In genomic region chr5:65721050-65721774, GRCh38 we compare ENCODE assay signal across 8 cellular contexts. TPM values are rescaled to one million over a fixed set of nuclear protein-coding genes. Genes with fewer than 3 reads are reported as not detected.
A peak's percentile ranks its signal among the peaks of the same experiment; 100 is the strongest.
DNase-seq lines count a peak whose midpoint lies in the region; ATAC-seq and TF ChIP-seq lines count a peak whose summit lies in the region.

No MANE protein-coding gene starts in this region.

- peaks cover 3% of the 10 kb centered on the region; the same call in 1 of the 2 replicates for H3K36me3 ChIP-seq in BJ (ENCODE audit: control insufficient read depth, insufficient read depth, low read length)
- peaks cover 20% of the 10 kb centered on the region for H3K36me3 ChIP-seq in OCI-LY3 (replicated peaks; ENCODE audit: low read depth, low read length)

- H3K27ac ChIP-seq in OCI-LY3 (ENCODE audit: low read length) = peak overlapping the region; percentile 71

- TF ChIP-seq CTCF in BJ (IDR thresholded peaks at IDR 0.05; ENCODE audit: insufficient read depth, low read depth, low read length) (no peak), OCI-LY3 (IDR thresholded peaks at IDR 0.05; ENCODE audit: low read depth, low read length) (no peak)

- peak overlapping the region; percentile 75 for H3K4me2 ChIP-seq in OCI-LY3 (ENCODE audit: low read length)

- H4K20me1 ChIP-seq in OCI-LY3 (ENCODE audit: insufficient read depth, low read length) = peaks cover 2% of the 10 kb centered on the region; the same call in 1 of the 2 replicates

- H3K27me3 ChIP-seq in BJ (ENCODE audit: control insufficient read depth, insufficient read depth, low read length) (no peaks in the 10 kb centered on the region), OCI-LY3 (ENCODE audit: low read depth, low read length) (no peaks in the 10 kb centered on the region)

- no peak for DNase-seq in BJ (ENCODE audit: low read depth)
- peak; percentile 58 for DNase-seq in amniotic epithelial cell (ENCODE audit: low read depth)
- DNase-seq in Right ventricle myocardium inferior (ENCODE audit: missing footprints) = peak; percentile 75
- DNase-seq in non-pigmented ciliary epithelial cell (ENCODE audit: low read depth) = peak; percentile 38

- no peaks in the 10 kb centered on the region for H3K9me3 ChIP-seq in OCI-LY3 (ENCODE audit: insufficient read depth, low read length)

- H3K4me3 ChIP-seq in BJ (ENCODE audit: low read depth, low read length) (peak overlapping the region; percentile 98), OCI-LY3 (ENCODE audit: low read length) (peak overlapping the region; percentile 95)

- H3K79me2 ChIP-seq in OCI-LY3 (ENCODE audit: low read length) = peaks cover 55% of the 10 kb centered on the region

- CTCF ChIA-PET in BJ (lab: Yijun Ruan, JAX) = interaction anchor here (0.6 kb wide), 1 partner anchor 246 kb away, joined by 3 read pairs; no protein-coding TSS in a partner anchor

- ATAC-seq in GM18907 (IDR thresholded peaks at IDR 0.05; ENCODE audit: unreplicated experiment) (peak; percentile 30), HG03439 (IDR thresholded peaks at IDR 0.05; ENCODE audit: unreplicated experiment) (peak; percentile 20), Right ventricle myocardium inferior (peak; percentile 63), HG02623 (IDR thresholded peaks at IDR 0.05; ENCODE audit: unreplicated experiment) (no peak)

- H2AFZ ChIP-seq in OCI-LY3 (ENCODE audit: low read depth, low read length) = peak overlapping the region; percentile 71; the same call in 1 of the 2 replicates

- POLR2A ChIA-PET in BJ (lab: Charles Lee) = no interaction called here

- intact Hi-C loops in Right ventricle myocardium inferior (cut with DNase I) = no loop called here

- peak overlapping the region; percentile 89 for H3K9ac ChIP-seq in OCI-LY3 (ENCODE audit: low read length)

- peaks cover 21% of the 10 kb centered on the region for H3K4me1 ChIP-seq in OCI-LY3 (ENCODE audit: low read length)

RNA-seq across cellular contexts. Expression of gene SGTB, which starts 0.7 kb away (rescaled TPM):
- polyA plus RNA-seq in BJ (2011; rRNA removed) = 6.5 and 14.0 TPM in 2 replicates
- polyA minus RNA-seq in BJ (2011; rRNA and poly(A)+ RNA removed) = 5.3 and 6.0 TPM in 2 replicates
- 4.3 TPM for total RNA-seq in Right ventricle myocardium inferior

RNA-seq across cellular contexts. Expression of gene NLN, which starts 0.8 kb away (rescaled TPM):
- 15.4 and 20.2 TPM in 2 replicates for polyA plus RNA-seq in BJ (2011; rRNA removed)
- polyA minus RNA-seq in BJ (2011; rRNA and poly(A)+ RNA removed) = 17.6 and 20.4 TPM in 2 replicates
- 16.5 TPM for total RNA-seq in Right ventricle myocardium inferior
